16 cellular contexts compared by ENCODE assay signal in genomic region chr4:31617667-31618066, GRCh38.
DNase-seq lines count a peak whose midpoint lies in the region; ATAC-seq, FAIRE-seq and TF ChIP-seq lines count a peak whose summit lies in the region.
"Had no signal": no experiment of that assay in that cellular context is flagged by ENCODE, and none has a peak within 500 bp of the region (broad histone marks: within the 10 kb centered on the region; RNA-seq: fewer than 3 reads in every experiment).

No MANE protein-coding gene starts in this region.

- H3K27ac ChIP-seq in GM23338 (ENCODE audit: low read depth) (no peak overlapping the region), MM.1S (ENCODE audit: low read length) (peak overlapping the region; percentile 31; the same call in 1 of the 2 replicates), GM12878 (ENCODE audit: control insufficient read depth, insufficient read depth) (no peak overlapping the region)

- TF ChIP-seq EP300 in GM12878 (IDR thresholded peaks at IDR 0.05; ENCODE audit: borderline replicate concordance in 1 of 2, control insufficient read depth in 1 of 2, low read depth in 2 of 2, low read length in 2 of 2), result no peak

- H3K36me3 ChIP-seq in GM23338 (ENCODE audit: insufficient read depth), result no peaks in the 10 kb centered on the region
- no peaks in the 10 kb centered on the region for H3K36me3 ChIP-seq in MM.1S (replicated peaks; ENCODE audit: insufficient read depth, low read length)
- no peaks in the 10 kb centered on the region for H3K36me3 ChIP-seq in GM12878 (ENCODE audit: control insufficient read depth in 2 of 2, insufficient read depth in 2 of 2, low read length in 1 of 2)

- H3K4me1 Mint-ChIP-seq in GM23338, result no peaks in the 10 kb centered on the region
- H3K4me1 Mint-ChIP-seq: B cell had no signal

- CTCF ChIA-PET in GM12878 (lab: Yijun Ruan, JAX), result interaction anchor here (1.4 kb wide), 1 partner anchor 17 kb away, joined by 3 read pairs; no protein-coding TSS in a partner anchor

- H3F3A ChIP-seq in GM23338 (replicated peaks; ENCODE audit: low read depth), result no peaks in the 10 kb centered on the region
- H3F3A ChIP-seq in MM.1S (ENCODE audit: insufficient read depth, low read length), result no peaks in the 10 kb centered on the region; the same call in 1 of the 2 replicates

- no peak overlapping the region for H3K4me3 Mint-ChIP-seq in GM23338
- H3K4me3 Mint-ChIP-seq: B cell; CD4-positive, alpha-beta T cell had no signal

- peaks cover 2% of the 10 kb centered on the region for H3K27me3 Mint-ChIP-seq in GM23338 (ENCODE audit: insufficient read depth, low read depth, poor library complexity)
- H3K27me3 Mint-ChIP-seq: B cell; CD4-positive, alpha-beta T cell had no signal

- RAD21 ChIA-PET in GM12878 (lab: Charles Lee; ENCODE audit: unreplicated experiment), result no interaction called here

- H2AFZ ChIP-seq in GM23338 (peak overlapping the region; percentile 7; the same call in 1 of the 2 replicates), MM.1S (ENCODE audit: low read length) (peak overlapping the region; percentile 71), GM12878 (ENCODE audit: control insufficient read depth, low read depth, low read length) (no peak overlapping the region)

- intact Hi-C loops in GM12878 (cut with micrococcal nuclease; ENCODE audit: unreplicated experiment), result no loop called here

- TF ChIP-seq CTCF in GM13976 (IDR thresholded peaks at IDR 0.05; ENCODE audit: borderline replicate concordance, control extremely low read depth, extremely low read depth, insufficient read depth, missing control alignments) (no peak), GM23338 (conservative IDR thresholded peaks at IDR 0.05; ENCODE audit: low read depth in 2 of 2) (no peak), MM.1S (IDR thresholded peaks at IDR 0.05; ENCODE audit: low read length) (no peak), GM12878 (IDR thresholded peaks at IDR 0.05 in 2 of 3, conservative IDR thresholded peaks at IDR 0.05 in 1 of 3; ENCODE audit: control insufficient read depth in 2 of 3, extremely low read depth in 1 of 3, insufficient read depth in 1 of 3, low read depth in 3 of 3, low read length in 3 of 3) (no peak)

- SMC1A ChIA-PET in GM12878 (lab: Charles Lee; ENCODE audit: uncharacterized antibody, unreplicated experiment), result no interaction called here

- ATAC-seq in GM23338, result no peak
- peak; percentile 46; the same call in 1 of the 3 replicates for ATAC-seq in GM12878
- no peak for ATAC-seq in HG02840 (IDR thresholded peaks at IDR 0.05; ENCODE audit: low FRiP score, unreplicated experiment)
- ATAC-seq: HepG2 had no signal

- H3K27ac Mint-ChIP-seq in GM23338, result no peak overlapping the region
- H3K27ac Mint-ChIP-seq: B cell; CD4-positive, alpha-beta T cell had no signal

- no peak for TF ChIP-seq RAD21 in GM12878 (IDR thresholded peaks at IDR 0.05; ENCODE audit: insufficient read depth, low read depth, low read length)

- POLR2A ChIA-PET in GM12878 (lab: Charles Lee), result no interaction called here

- FAIRE-seq in GM12878 (lab: Jason Lieb, UNC), result no peak
- FAIRE-seq: HepG2, HTR-8/SVneo had no signal

- H3K4me1 ChIP-seq in GM23338 (ENCODE audit: insufficient read depth), result no peaks in the 10 kb centered on the region
- no peaks in the 10 kb centered on the region for H3K4me1 ChIP-seq in MM.1S (ENCODE audit: low read length)
- H3K4me1 ChIP-seq in GM12878 (ENCODE audit: control insufficient read depth, insufficient read depth, low read length), result no peaks in the 10 kb centered on the region

- H3K4me2 ChIP-seq in GM23338 (no peak overlapping the region), MM.1S (ENCODE audit: low read depth, low read length) (peak overlapping the region; percentile 70), GM12878 (ENCODE audit: control insufficient read depth, insufficient read depth) (no peak overlapping the region)

- H3K27me3 ChIP-seq in GM23338 (ENCODE audit: insufficient read depth), result no peaks in the 10 kb centered on the region
- H3K27me3 ChIP-seq in MM.1S (replicated peaks; ENCODE audit: insufficient read depth, low read length), result no peaks in the 10 kb centered on the region
- H3K27me3 ChIP-seq in GM12878 (replicated peaks in 1 of 2; ENCODE audit: control insufficient read depth in 2 of 2, insufficient read depth in 2 of 2, low read length in 1 of 2), result no peaks in the 10 kb centered on the region

- no peak for TF ChIP-seq POLR2A in GM12878 (IDR thresholded peaks at IDR 0.05; ENCODE audit: low read depth, low read length)

- H3K9me2 ChIP-seq in GM23338 (ENCODE audit: insufficient read depth), result no peaks in the 10 kb centered on the region
- no peaks in the 10 kb centered on the region for H3K9me2 ChIP-seq in MM.1S (replicated peaks; ENCODE audit: insufficient read depth, low read length)

- H3K79me2 ChIP-seq in GM23338 (replicated peaks; ENCODE audit: insufficient read depth) (no peaks in the 10 kb centered on the region), MM.1S (ENCODE audit: low read length) (no peaks in the 10 kb centered on the region), GM12878 (ENCODE audit: control insufficient read depth, insufficient read depth, low read length) (no peaks in the 10 kb centered on the region)

- H3K9ac ChIP-seq in MM.1S (ENCODE audit: low read length), result peak overlapping the region; percentile 40; the same call in 1 of the 2 replicates
- no peak overlapping the region for H3K9ac ChIP-seq in GM12878 (ENCODE audit: control insufficient read depth, insufficient read depth, low read length)

- H3K9me3 ChIP-seq in MM.1S (replicated peaks; ENCODE audit: insufficient read depth, low read length), result no peaks in the 10 kb centered on the region
- no peaks in the 10 kb centered on the region for H3K9me3 ChIP-seq in GM12878 (replicated peaks; ENCODE audit: control insufficient read depth, insufficient read depth, low read length)

- in situ Hi-C loops in GM13976 (cut with MboI; ENCODE audit: low sequenced_read_pairs, unreplicated experiment) (no loop called here), GM12878 (cut with MboI) (no loop called here)

- peaks cover 3% of the 10 kb centered on the region; the same call in 2 of the 3 replicates for H3K9me3 Mint-ChIP-seq in GM23338

- no peak overlapping the region for H3K4me3 ChIP-seq in GM23338
- peak overlapping the region; percentile 44 for H3K4me3 ChIP-seq in MM.1S (ENCODE audit: low read length)
- H3K4me3 ChIP-seq in GM12878, result no peak overlapping the region

- BruUV-seq in GM12878 (replicated peaks; lab: Mats Ljungman, UMichigan), result no TSS peak

- H4K20me1 ChIP-seq in GM23338 (replicated peaks; ENCODE audit: insufficient read depth) (no peaks in the 10 kb centered on the region), MM.1S (ENCODE audit: insufficient read depth, low read length) (no peaks in the 10 kb centered on the region), GM12878 (ENCODE audit: control insufficient read depth, insufficient read depth) (no peaks in the 10 kb centered on the region)

- WGBS in GM12878 (ENCODE audit: insufficient coverage, insufficient replicate concordance, low lambda C conversion rate, missing lambda C conversion rate), result 0% methylated on average over 1 of the region's 1 CpG

- peak; percentile 3 for DNase-seq in GM13976 (ENCODE audit: low spot score)
- no peak for DNase-seq in GM23338 (ENCODE audit: low spot score)
- DNase-seq in MM.1S, result peak; percentile 58
- DNase-seq in GM12878 (ENCODE audit: low read depth, low spot score), result no peak
- no peak for DNase-seq in stimulated activated CD4-positive, alpha-beta T cell treated with anti-CD3 and anti-CD28 coated beads, Interleukin-2, amount 100 ng/mL, for 48 hours
- no peak for DNase-seq in NCI-H1105 (lab: John Stamatoyannopoulos, UW)
- no peak for DNase-seq in NCI-H446 (lab: John Stamatoyannopoulos, UW)
- DNase-seq: C1 segment of cervical spinal cord; Calu3; CD4-positive, alpha-beta T cell; DMS 273 treated with DMSO at 0.1 percent for 48 hours; H7 had no signal

- peaks cover 4% of the 10 kb centered on the region; the same call in 2 of the 3 replicates for H3K36me3 Mint-ChIP-seq in GM23338 (ENCODE audit: low read depth)

TF ChIP-seq in GM12878, 131 proteins besides CTCF, POLR2A, EP300 and RAD21:
- peak; percentile 74 for TF ChIP-seq ZBTB40 (IDR thresholded peaks at IDR 0.05; ENCODE audit: borderline replicate concordance)
- TF ChIP-seq SMC3 (IDR thresholded peaks at IDR 0.05; ENCODE audit: borderline replicate concordance, low read length), result no peak

Comparison
In these comparisons a context has a peak if more than half of its experiments do, and no peak if none do; other contexts are left out.
1. DNase-seq: peak in GM13976 (single experiment) and MM.1S (single experiment); none in GM23338 (single experiment), GM12878 (single experiment), stimulated activated CD4-positive, alpha-beta T cell treated with anti-CD3 and anti-CD28 coated beads, Interleukin-2, amount 100 ng/mL, for 48 hours (0 of 2), NCI-H1105 (single experiment) and NCI-H446 (0 of 2).